Comparison of ENCODE assay signal across 3 cellular contexts in genomic region chr3:168624892-168625291, GRCh38.
TF ChIP-seq lines count a peak whose summit lies in the region.

No MANE protein-coding gene starts in this region.

TF ChIP-seq in GM23338, 12 proteins besides CTCF, POLR2A, EP300 and RAD21:
- TF ChIP-seq ZNF114 (CRISPR knock-in tag; IDR thresholded peaks at IDR 0.05) (no peak), ZNF462 (CRISPR knock-in tag; IDR thresholded peaks at IDR 0.05) (peak; percentile 55; the same call in 1 of the 2 replicates), STAT1 (IDR thresholded peaks at IDR 0.05; ENCODE audit: unreplicated experiment) (no peak), EZH2 (IDR thresholded peaks at IDR 0.05; ENCODE audit: low read depth, unreplicated experiment) (no peak)

TF ChIP-seq in HEK293, 187 proteins besides CTCF, POLR2A, EP300 and RAD21:
- no peak for TF ChIP-seq ZNF366 (tag by site-specific recombination; conservative IDR thresholded peaks at IDR 0.05)
- peak; percentile 53 for TF ChIP-seq ZBTB17 (tag by site-specific recombination; IDR thresholded peaks at IDR 0.05)
- TF ChIP-seq ZNF133 (tag by site-specific recombination; IDR thresholded peaks at IDR 0.05): peak; percentile 55; the same call in 1 of the 2 replicates
- no peak for TF ChIP-seq ZSCAN30 (tag by site-specific recombination; IDR thresholded peaks at IDR 0.05)
- TF ChIP-seq KLF16 (tag by site-specific recombination; IDR thresholded peaks at IDR 0.05): no peak
- peak; percentile 91 for TF ChIP-seq ZNF596 (tag by site-specific recombination; IDR thresholded peaks at IDR 0.05)

TF ChIP-seq in H1, 55 proteins besides CTCF, POLR2A, EP300 and RAD21:
- TF ChIP-seq JUND (IDR thresholded peaks at IDR 0.05; ENCODE audit: low read length) (0 out of 2 replicates have a peak, but pooled peaks have one; percentile 51), HDAC6 (IDR thresholded peaks at IDR 0.05; ENCODE audit: low read depth, low read length) (no peak)
